In the genomic region with DNA sequence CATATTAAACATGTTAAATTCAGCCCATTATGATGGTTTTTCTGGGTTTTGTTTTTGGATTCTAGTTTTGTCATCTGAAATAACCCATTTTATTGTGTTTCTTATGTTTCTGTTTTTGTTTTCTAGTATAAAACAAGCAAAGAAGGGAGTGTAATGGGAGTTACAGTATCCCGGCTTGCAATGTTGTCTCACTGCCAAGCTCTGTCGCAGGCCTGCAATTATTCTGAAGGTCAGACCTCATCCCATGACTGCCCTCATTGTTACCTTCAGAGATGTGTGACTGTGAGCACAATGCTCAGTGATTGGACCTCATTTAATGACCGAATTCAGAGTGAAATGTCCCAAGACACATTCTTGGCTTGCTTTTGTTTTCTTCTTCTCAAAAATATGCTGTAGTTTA, we compare ENCODE assay signal across 15 cellular contexts.
DNase-seq lines count a peak whose midpoint lies in the region; ATAC-seq, FAIRE-seq and TF ChIP-seq lines count a peak whose summit lies in the region.
"Had no signal": no experiment of that assay in that cellular context is flagged by ENCODE, and none has a peak within 500 bp of the region (broad histone marks: within the 10 kb centered on the region; RNA-seq: fewer than 3 reads in every experiment).

No MANE protein-coding gene starts in this region.

- H3K4me3 ChIP-seq in GM23248 (no peak overlapping the region), adrenal gland (no peak overlapping the region), pancreas (no peak overlapping the region)
- H3K4me3 ChIP-seq: gastrocnemius medialis, spleen had no signal

- peaks cover 17% of the 10 kb centered on the region for H3K36me3 ChIP-seq in GM23248 (ENCODE audit: low read depth)
- H3K36me3 ChIP-seq in adrenal gland (replicated peaks in 1 of 2), result peaks cover 0 to 42% of the 10 kb centered on the region in 2 donors
- peaks cover 0 to 24% (median 0%) of the 10 kb centered on the region in 3 donors for H3K36me3 ChIP-seq in pancreas

- DNase-seq in GM23248, result peak; percentile 48
- DNase-seq in adrenal gland, result peak; percentile 74 to 94 (median 90)
- peak; percentile 3 to 91 (median 67) for DNase-seq in head of caudate nucleus
- peak in 3 of 6 donors; percentile 37 to 54 (median 38) for DNase-seq in pancreas
- DNase-seq in GM19240 (ENCODE audit: insufficient read length, low spot score), result no peak
- DNase-seq in NCI-H1092 treated with DMSO at 0.1 percent for 48 hours (lab: John Stamatoyannopoulos, UW), result no peak
- no peak for DNase-seq in DMS114 treated with DMSO at 0.1 percent for 48 hours (lab: John Stamatoyannopoulos, UW; ENCODE audit: unreplicated experiment)
- DNase-seq in NCI-H187 treated with DMSO at 0.1 percent for 48 hours (lab: John Stamatoyannopoulos, UW), result no peak
- DNase-seq: brain microvascular endothelial cell; CD4-positive, CD25-positive, alpha-beta regulatory T cell; mesendoderm; MM.1S; spleen; T-helper 2 cell had no signal

- in situ Hi-C loops in GM23248 (cut with MboI), result no loop called here

- H3K9me3 ChIP-seq in GM23248 (ENCODE audit: low read depth) (no peaks in the 10 kb centered on the region), adrenal gland (replicated peaks in 1 of 3) (no peaks in the 10 kb centered on the region), pancreas (no peaks in the 10 kb centered on the region)
- H3K9me3 ChIP-seq: gastrocnemius medialis, spleen had no signal

- H4K20me1 ChIP-seq in GM23248 (ENCODE audit: insufficient read depth), result no peaks in the 10 kb centered on the region

- no peaks in the 10 kb centered on the region for H3F3A ChIP-seq in GM23248 (ENCODE audit: insufficient read depth)

- H3K79me2 ChIP-seq in GM23248 (ENCODE audit: insufficient read depth), result no peaks in the 10 kb centered on the region

- FAIRE-seq in pancreas (lab: Jason Lieb, UNC), result no peak

- TF ChIP-seq POLR2A in adrenal gland (IDR thresholded peaks at IDR 0.05), result peak in 1 of 2 donors; percentile 46

- intact Hi-C loops in adrenal gland (cut with DNase I) (no loop called here), head of caudate nucleus (cut with DNase I) (no loop called here), pancreas (cut with DNase I) (no loop called here)

- TF ChIP-seq CTCF in adrenal gland (IDR thresholded peaks at IDR 0.05) (no peak), pancreas (IDR thresholded peaks at IDR 0.05) (no peak)

- no peak overlapping the region for H2AFZ ChIP-seq in GM23248

- H3K27ac ChIP-seq in GM23248 (peak overlapping the region; percentile 38), adrenal gland (peak overlapping the region; percentile 1 to 76 (median 61)), pancreas (peak overlapping the region in 2 of 4 donors; percentile 42 to 62)
- H3K27ac ChIP-seq: brain microvascular endothelial cell, gastrocnemius medialis had no signal

- H3K9me2 ChIP-seq in GM23248 (ENCODE audit: insufficient read depth), result no peaks in the 10 kb centered on the region

- H3K4me2 ChIP-seq in GM23248 (ENCODE audit: unreplicated experiment), result no peak overlapping the region

- peak overlapping the region; percentile 23; the same call in 1 of the 2 replicates for H3K9ac ChIP-seq in GM23248

- peaks cover 7% of the 10 kb centered on the region; the same call in 1 of the 2 replicates for H3K4me1 ChIP-seq in GM23248 (ENCODE audit: insufficient read depth)
- H3K4me1 ChIP-seq in adrenal gland (replicated peaks in 1 of 2), result peaks cover 0 to 11% of the 10 kb centered on the region in 2 donors
- H3K4me1 ChIP-seq in pancreas, result no peaks in the 10 kb centered on the region
- H3K4me1 ChIP-seq: gastrocnemius medialis had no signal

- 17 to 22% methylated on average over 3 of the region's 3 CpGs for WGBS in GM23248 (ENCODE audit: low coverage in 1 of 2, low lambda C conversion rate in 2 of 2, missing lambda C conversion rate in 2 of 2), 2 experiments
- 24 to 34% (median 30%) methylated on average over 3 of the region's 3 CpGs for WGBS in adrenal gland, 4 donors
- WGBS in pancreas, 2 donors, result 28 to 35% methylated on average over 3 of the region's 3 CpGs

- ATAC-seq in pancreas, result peak; percentile 56 to 88 (median 79)

- no peaks in the 10 kb centered on the region for H3K27me3 ChIP-seq in GM23248 (replicated peaks; ENCODE audit: insufficient read depth)
- no peaks in the 10 kb centered on the region for H3K27me3 ChIP-seq in adrenal gland
- H3K27me3 ChIP-seq in pancreas, result no peaks in the 10 kb centered on the region
- H3K27me3 ChIP-seq: brain microvascular endothelial cell, gastrocnemius medialis, spleen had no signal

Comparison
In these comparisons a context has a peak if more than half of its experiments do, and no peak if none do; other contexts are left out.
1. DNase-seq: peak in GM23248 (single experiment), adrenal gland (7 of 7) and head of caudate nucleus (42 of 42); none in GM19240 (single experiment), NCI-H1092 treated with DMSO at 0.1 percent for 48 hours (single experiment), DMS114 treated with DMSO at 0.1 percent for 48 hours (single experiment) and NCI-H187 treated with DMSO at 0.1 percent for 48 hours (single experiment).